Comparison of ENCODE assay signal across 9 cellular contexts in genomic region chr11:65120831-65121230, GRCh38. TPM values are rescaled to one million over a fixed set of nuclear protein-coding genes. Genes with fewer than 3 reads are reported as not detected.
DNase-seq lines count a peak whose midpoint lies in the region; ATAC-seq and TF ChIP-seq lines count a peak whose summit lies in the region.
"Had no signal": no experiment of that assay in that cellular context is flagged by ENCODE, and none has a peak within 500 bp of the region (broad histone marks: within the 10 kb centered on the region; RNA-seq: fewer than 3 reads in every experiment).

No MANE protein-coding gene starts in this region.

- TF ChIP-seq POLR2A in esophagus muscularis mucosa (IDR thresholded peaks at IDR 0.05; ENCODE audit: low read depth), result no peak

- in situ Hi-C loops in KBM-7 (cut with MboI; ENCODE audit: low pct_unique_long_range_greater_than_20kb, low sequenced_read_pairs), result no loop called here

- CTCF ChIA-PET in RWPE1 (lab: Yijun Ruan, JAX), result interaction anchor here (0.6 to 1.5 kb wide), 4 partner anchors 9 to 106 kb away, joined by 3 to 4 read pairs (median 4); partner anchors contain the start of gene TM7SF2

- no peak for TF ChIP-seq EP300 in esophagus muscularis mucosa (IDR thresholded peaks at IDR 0.05)

- no peaks in the 10 kb centered on the region for H3K27me3 ChIP-seq in GM06990 (replicated peaks; ENCODE audit: control insufficient read depth, insufficient read depth, low read length)
- no peaks in the 10 kb centered on the region for H3K27me3 ChIP-seq in esophagus muscularis mucosa
- H3K27me3 ChIP-seq in psoas muscle (ENCODE audit: insufficient read depth in 3 of 3, low read length in 2 of 3), result no peaks in the 10 kb centered on the region

- peak overlapping the region; percentile 92 for H3K4me3 ChIP-seq in GM06990 (replicated peaks; ENCODE audit: low read depth, low read length)
- H3K4me3 ChIP-seq in esophagus muscularis mucosa, result peak overlapping the region; percentile 73 to 91 (median 82)
- H3K4me3 ChIP-seq in psoas muscle, result peak overlapping the region; percentile 79

- H3K9me3 ChIP-seq in esophagus muscularis mucosa (no peaks in the 10 kb centered on the region), psoas muscle (no peaks in the 10 kb centered on the region)

- H3K4me1 ChIP-seq in esophagus muscularis mucosa (peaks cover 42 to 59% (median 52%) of the 10 kb centered on the region in 4 donors), psoas muscle (peaks cover 25% of the 10 kb centered on the region)

- TF ChIP-seq CTCF in GM06990 (IDR thresholded peaks at IDR 0.05; ENCODE audit: insufficient read depth, low read length, poor library complexity, severe bottlenecking) (no peak), RWPE1 (conservative IDR thresholded peaks at IDR 0.05; ENCODE audit: low read depth) (no peak), esophagus muscularis mucosa (IDR thresholded peaks at IDR 0.05) (no peak), psoas muscle (IDR thresholded peaks at IDR 0.05) (no peak)

- DNase-seq in GM06990 (ENCODE audit: extremely low read depth, insufficient read length) (no peak), RWPE1 (ENCODE audit: low spot score) (no peak), esophagus muscularis mucosa (ENCODE audit: extremely low spot score) (no peak), psoas muscle (no peak), HPDE6-E6E7 (ENCODE audit: extremely low spot score) (no peak), KBM-7 (no peak), NCI-H2029 treated with DMSO at 0.1 percent for 48 hours (lab: John Stamatoyannopoulos, UW) (no peak)
- DNase-seq: NCI-H524 had no signal

- WGBS in esophagus muscularis mucosa, result 62% methylated on average over 3 of the region's 3 CpGs
- WGBS in psoas muscle, 3 donors, result 79 to 94% (median 82%) methylated on average over 3 of the region's 3 CpGs

- POLR2A ChIA-PET in RWPE1 (lab: Yijun Ruan, JAX; ENCODE audit: low non-redundant PET), result interaction anchor here (1.7 kb wide), 1 partner anchor 10 kb away, joined by 9 read pairs; no protein-coding TSS in a partner anchor

- no peak for ATAC-seq in psoas muscle
- no peak for ATAC-seq in HG02884 (IDR thresholded peaks at IDR 0.05; ENCODE audit: unreplicated experiment)

- H3K27ac ChIP-seq in RWPE1 (peak overlapping the region; percentile 48), esophagus muscularis mucosa (replicated peaks in 1 of 4) (peak overlapping the region; percentile 93 to 95 (median 94)), psoas muscle (peak overlapping the region; percentile 90)

- intact Hi-C loops in esophagus muscularis mucosa (cut with DNase I) (no loop called here), psoas muscle (cut with DNase I) (loop anchor here (2.0 to 5.0 kb wide), 2 partner anchors 36 to 61 kb away; partner anchors contain the start of genes CAPN1 (in 1 of the 2), CDCA5 (in 1 of the 2) and ZFPL1 (in 1 of the 2))

- H3K36me3 ChIP-seq in GM06990 (ENCODE audit: control insufficient read depth, insufficient read depth, low read length) (peaks cover 26% of the 10 kb centered on the region), esophagus muscularis mucosa (peaks cover 20 to 59% (median 52%) of the 10 kb centered on the region in 4 donors), psoas muscle (ENCODE audit: insufficient read depth in 1 of 2, low read depth in 1 of 2) (peaks cover 10 to 64% of the 10 kb centered on the region in 2 donors)

RNA-seq across cellular contexts. Expression of gene FAU, which starts 1.1 kb away (rescaled TPM):
- total RNA-seq in esophagus muscularis mucosa, result 1,000 to 10,000 TPM in 1 of 4 donors, 100 to 1,000 TPM in 3; 465 to 1,081 (median 716) TPM
- total RNA-seq in psoas muscle, result 100 to 1,000 TPM; 465 to 641 (median 573) TPM
- polyA plus RNA-seq in psoas muscle, result 100 to 1,000 TPM; 639 to 798 (median 733) TPM

RNA-seq across cellular contexts. Expression of gene MRPL49, which starts 1.3 kb away (rescaled TPM):
- 100 to 1,000 TPM in 2 of 4 donors, 10 to 100 TPM in 2; 76.2 to 113 (median 91.5) TPM for total RNA-seq in esophagus muscularis mucosa
- 10 to 100 TPM; 31.4 to 36.7 (median 32.4) TPM for total RNA-seq in psoas muscle
- 10 to 100 TPM; 29.0 to 54.1 (median 45.8) TPM for polyA plus RNA-seq in psoas muscle

RNA-seq across cellular contexts. Expression of gene ZNHIT2, which starts 3.3 kb away (rescaled TPM):
- total RNA-seq in esophagus muscularis mucosa (10 to 100 TPM in 3 of 4 donors, 1 to 10 TPM in 1; 7.5 to 24.4 (median 18.0) TPM), psoas muscle (10 to 100 TPM in 2 of 4 donors, 1 to 10 TPM in 2; 8.6 to 16.1 (median 10.2) TPM)
- 10 to 100 TPM; 21.7 to 25.7 (median 24.9) TPM for polyA plus RNA-seq in psoas muscle

RNA-seq across cellular contexts. Expression of gene TM7SF2, which starts 9.2 kb away (rescaled TPM):
- 10 to 100 TPM in 3 of 4 donors, 1 to 10 TPM in 1; 8.8 to 17.2 (median 12.1) TPM for total RNA-seq in esophagus muscularis mucosa
- total RNA-seq in psoas muscle, result 10 to 100 TPM in 2 of 4 donors, 1 to 10 TPM in 2; 5.1 to 13.5 (median 9.5) TPM
- polyA plus RNA-seq in psoas muscle, result 1 to 10 TPM; 3.2 to 7.8 (median 5.3) TPM

RNA-seq across cellular contexts. Expression of gene SYVN1, which starts 13.5 kb away (rescaled TPM):
- total RNA-seq in esophagus muscularis mucosa (10 to 100 TPM; 24.1 to 39.5 (median 27.5) TPM), psoas muscle (10 to 100 TPM; 26.5 to 56.1 (median 31.7) TPM)
- 10 to 100 TPM; 20.2 to 33.5 (median 20.5) TPM for polyA plus RNA-seq in psoas muscle
